Comparison of ENCODE assay signal across 19 cellular contexts in the genomic region with DNA sequence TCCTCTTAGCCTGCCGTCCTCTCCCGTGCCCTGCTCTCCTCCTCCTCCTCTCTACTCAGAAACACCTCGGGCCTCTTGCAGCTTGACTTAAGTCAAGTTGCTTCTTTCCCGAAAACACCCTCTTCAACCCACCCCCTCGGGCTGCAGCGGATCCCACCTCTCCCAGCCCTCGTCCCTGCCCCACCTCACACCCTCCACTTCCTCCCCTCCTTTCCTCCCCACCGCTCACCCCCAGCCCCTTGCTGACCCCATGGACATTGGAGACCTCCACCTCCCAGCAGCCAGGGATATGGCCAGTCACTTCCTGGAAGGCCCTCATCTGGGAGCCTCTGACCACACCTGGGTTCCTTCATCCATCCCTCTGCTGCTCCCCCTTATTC. TPM values are rescaled to one million over a fixed set of nuclear protein-coding genes. Genes with fewer than 3 reads are reported as not detected.
DNase-seq lines count a peak whose midpoint lies in the region; ATAC-seq, FAIRE-seq and TF ChIP-seq lines count a peak whose summit lies in the region.
"Had no signal": no experiment of that assay in that cellular context is flagged by ENCODE, and none has a peak within 500 bp of the region (broad histone marks: within the 10 kb centered on the region; RNA-seq: fewer than 3 reads in every experiment).

No MANE protein-coding gene starts in this region.

- H3K4me1 ChIP-seq in spleen (peaks cover 0 to 89% (median 44%) of the 10 kb centered on the region in 6 donors), MM.1S (ENCODE audit: low read length) (no peaks in the 10 kb centered on the region)

- H3F3A ChIP-seq in MM.1S (ENCODE audit: insufficient read depth, low read length), result no peaks in the 10 kb centered on the region

- no peaks in the 10 kb centered on the region for H3K9me3 ChIP-seq in spleen
- H3K9me3 ChIP-seq in MM.1S (replicated peaks; ENCODE audit: insufficient read depth, low read length), result no peaks in the 10 kb centered on the region
- H3K9me3 ChIP-seq: Peyer's patch, thoracic aorta had no signal

- no peak for TF ChIP-seq POLR2A in GM12891 (IDR thresholded peaks at IDR 0.05; ENCODE audit: low read depth, low read length)
- TF ChIP-seq POLR2A in spleen (IDR thresholded peaks at IDR 0.05), result no peak

- H3K4me3 Mint-ChIP-seq in activated CD8-positive, alpha-beta memory T cell treated with anti-CD3 and anti-CD28 coated beads, Interleukin-2, amount 10 ng/mL, durations not matched to agents 7 days and 5 days, result no peak overlapping the region
- no peak overlapping the region for H3K4me3 Mint-ChIP-seq in activated naive CD8-positive, alpha-beta T cell treated with anti-CD3 and anti-CD28 coated beads, Interleukin-2, amount 50 U/mL, for 24 hours

- no peaks in the 10 kb centered on the region for H3K36me3 Mint-ChIP-seq in activated CD8-positive, alpha-beta memory T cell treated with anti-CD3 and anti-CD28 coated beads, Interleukin-2, amount 10 ng/mL, durations not matched to agents 7 days and 5 days
- no peaks in the 10 kb centered on the region for H3K36me3 Mint-ChIP-seq in activated naive CD8-positive, alpha-beta T cell treated with anti-CD3 and anti-CD28 coated beads, Interleukin-2, amount 50 U/mL, for 24 hours (ENCODE audit: low read depth)
- H3K36me3 Mint-ChIP-seq: IgD-negative memory B cell had no signal

- peaks cover 57% of the 10 kb centered on the region for H3K4me1 Mint-ChIP-seq in activated CD8-positive, alpha-beta memory T cell treated with anti-CD3 and anti-CD28 coated beads, Interleukin-2, amount 10 ng/mL, durations not matched to agents 7 days and 5 days
- H3K4me1 Mint-ChIP-seq in activated naive CD8-positive, alpha-beta T cell treated with anti-CD3 and anti-CD28 coated beads, Interleukin-2, amount 50 U/mL, for 24 hours, result peaks cover 63% of the 10 kb centered on the region

- intact Hi-C loops in spleen (cut with DNase I; ENCODE audit: low total_unique reads), result loop anchor here (5.0 kb wide), 1 partner anchor 38 kb away; no protein-coding TSS in a partner anchor

- H3K9me3 Mint-ChIP-seq in activated CD8-positive, alpha-beta memory T cell treated with anti-CD3 and anti-CD28 coated beads, Interleukin-2, amount 10 ng/mL, durations not matched to agents 7 days and 5 days (ENCODE audit: low read depth), result no peaks in the 10 kb centered on the region
- H3K9me3 Mint-ChIP-seq in activated naive CD8-positive, alpha-beta T cell treated with anti-CD3 and anti-CD28 coated beads, Interleukin-2, amount 50 U/mL, for 24 hours, result no peaks in the 10 kb centered on the region
- H3K9me3 Mint-ChIP-seq: activated B cell treated with CpG ODN at 0.5 μM for 24 hours, IgD-negative memory B cell had no signal

- 67 to 83% (median 74%) methylated on average over 8 of the region's 8 CpGs for WGBS in spleen, 5 donors

- H3K79me2 ChIP-seq in MM.1S (ENCODE audit: low read length), result no peaks in the 10 kb centered on the region

- no peak overlapping the region for H3K4me3 ChIP-seq in spleen
- H3K4me3 ChIP-seq in MM.1S (ENCODE audit: low read length), result no peak overlapping the region
- H3K4me3 ChIP-seq: GM12878, GM23248, Peyer's patch, thoracic aorta had no signal

- H3K9me2 ChIP-seq in MM.1S (replicated peaks; ENCODE audit: insufficient read depth, low read length), result no peaks in the 10 kb centered on the region

- no peaks in the 10 kb centered on the region for H3K27me3 ChIP-seq in spleen (replicated peaks in 1 of 7)
- 0 out of 2 replicates have a peak, but pooled peaks cover 11% of the 10 kb centered on the region for H3K27me3 ChIP-seq in MM.1S (replicated peaks; ENCODE audit: insufficient read depth, low read length)
- H3K27me3 ChIP-seq: Peyer's patch had no signal

- H2AFZ ChIP-seq in MM.1S (ENCODE audit: low read length), result no peak overlapping the region

- H3K36me3 ChIP-seq in spleen (no peaks in the 10 kb centered on the region), MM.1S (replicated peaks; ENCODE audit: insufficient read depth, low read length) (no peaks in the 10 kb centered on the region)
- H3K36me3 ChIP-seq: Peyer's patch, thoracic aorta had no signal

- H3K27me3 Mint-ChIP-seq in activated CD8-positive, alpha-beta memory T cell treated with anti-CD3 and anti-CD28 coated beads, Interleukin-2, amount 10 ng/mL, durations not matched to agents 7 days and 5 days, result peaks cover 2% of the 10 kb centered on the region
- H3K27me3 Mint-ChIP-seq in activated naive CD8-positive, alpha-beta T cell treated with anti-CD3 and anti-CD28 coated beads, Interleukin-2, amount 50 U/mL, for 24 hours, result peaks cover 3% of the 10 kb centered on the region
- H3K27me3 Mint-ChIP-seq: activated B cell treated with CpG ODN at 0.5 μM for 24 hours, IgD-negative memory B cell had no signal

- H3K4me2 ChIP-seq in MM.1S (ENCODE audit: low read depth, low read length), result no peak overlapping the region

- peak overlapping the region; percentile 75 for H3K27ac Mint-ChIP-seq in activated CD8-positive, alpha-beta memory T cell treated with anti-CD3 and anti-CD28 coated beads, Interleukin-2, amount 10 ng/mL, durations not matched to agents 7 days and 5 days
- H3K27ac Mint-ChIP-seq in activated naive CD8-positive, alpha-beta T cell treated with anti-CD3 and anti-CD28 coated beads, Interleukin-2, amount 50 U/mL, for 24 hours, result peak overlapping the region; percentile 24

- no peaks in the 10 kb centered on the region for H4K20me1 ChIP-seq in MM.1S (ENCODE audit: insufficient read depth, low read length)

- CTCF ChIA-PET in activated CD8-positive, alpha-beta memory T cell treated with anti-CD3 and anti-CD28 coated beads, Interleukin-2, amount 10 ng/mL, durations not matched to agents 7 days and 5 days (lab: Charles Lee), result interaction anchor here (1.0 to 4.8 kb wide), 10 partner anchors 8 to 42 kb away, joined by 3 to 27 read pairs (median 3); partner anchors contain the start of genes CYTH4 and RAC2

- FAIRE-seq in GM12891 (lab: Jason Lieb, UNC), result peak; percentile 58

- H3K27ac ChIP-seq in spleen (peak overlapping the region in 3 of 8 donors; percentile 51 to 71 (median 63)), MM.1S (ENCODE audit: low read length) (no peak overlapping the region)
- H3K27ac ChIP-seq: GM23248, thoracic aorta had no signal

- DNase-seq in activated CD8-positive, alpha-beta memory T cell treated with anti-CD3 and anti-CD28 coated beads, Interleukin-2, amount 10 ng/mL, durations not matched to agents 7 days and 5 days, result no peak
- no peak for DNase-seq in activated CD8-positive, alpha-beta memory T cell treated with anti-CD3 and anti-CD28 coated beads, Interleukin-2, amount 50 U/mL, for 4 hours
- DNase-seq in GM12891 (ENCODE audit: insufficient read length, low spot score) (no peak), spleen (peak; percentile 70), NCI-H345 (lab: John Stamatoyannopoulos, UW) (no peak), MM.1S (no peak), AG08395 (ENCODE audit: low spot score) (no peak)
- DNase-seq in activated naive CD8-positive, alpha-beta T cell treated with anti-CD3 and anti-CD28 coated beads, Interleukin-2, amount 50 U/mL, for 24 hours, result no peak
- DNase-seq: activated B cell treated with CpG ODN at 0.5 μM for 24 hours; central memory CD4-positive, alpha-beta T cell; DMS53; NCI-H187; T1000 had no signal

- no peak overlapping the region for H3K9ac ChIP-seq in MM.1S (ENCODE audit: low read length)

- no peak for TF ChIP-seq CTCF in spleen (IDR thresholded peaks at IDR 0.05 in 8 of 11, conservative IDR thresholded peaks at IDR 0.05 in 3 of 11)
- TF ChIP-seq CTCF in MM.1S (IDR thresholded peaks at IDR 0.05; ENCODE audit: low read length), result no peak

- ATAC-seq in activated CD8-positive, alpha-beta memory T cell treated with anti-CD3 and anti-CD28 coated beads, Interleukin-2, amount 10 ng/mL, durations not matched to agents 7 days and 5 days, result peak; percentile 41
- ATAC-seq in activated naive CD8-positive, alpha-beta T cell treated with anti-CD3 and anti-CD28 coated beads, Interleukin-2, amount 50 U/mL, for 24 hours, result no peak

TF ChIP-seq in GM12891, 5 proteins besides CTCF, POLR2A, EP300 and RAD21:
- TF ChIP-seq SPI1 (IDR thresholded peaks at IDR 0.05; ENCODE audit: low read depth, low read length), result no peak
- TF ChIP-seq POU2F2 (IDR thresholded peaks at IDR 0.05; ENCODE audit: low read depth, low read length), result no peak
- no peak for TF ChIP-seq TAF1 (IDR thresholded peaks at IDR 0.05; ENCODE audit: low read depth, low read length)
- no peak for TF ChIP-seq POLR2AphosphoS5 (IDR thresholded peaks at IDR 0.05; ENCODE audit: low read depth, low read length)
- TF ChIP-seq PAX5 (IDR thresholded peaks at IDR 0.05; ENCODE audit: insufficient read depth, low read length, severe bottlenecking), result no peak

RNA-seq across cellular contexts. Expression of gene CYTH4, which starts 8.5 kb away (rescaled TPM):
- total RNA-seq in activated CD8-positive, alpha-beta memory T cell treated with anti-CD3 and anti-CD28 coated beads, Interleukin-2, amount 10 ng/mL, durations not matched to agents 7 days and 5 days, result 100 to 1,000 TPM in 1 of 2 experiments, 10 to 100 TPM in 1; 97.8 to 123 TPM
- polyA plus RNA-seq in GM12891 (2012; ENCODE audit: low read depth, missing spikeins), result 12.4 TPM
- total RNA-seq in spleen, result 100 to 1,000 TPM in 6 of 7 donors, 10 to 100 TPM in 1; 97.5 to 238 (median 118) TPM
- polyA plus RNA-seq in spleen, result 10 to 100 TPM; 35.3 to 58.1 (median 53.6) TPM
- total RNA-seq: GM23248, renal cortical epithelial cell had no signal
- polyA plus RNA-seq: GM23248 had no signal

RNA-seq across cellular contexts. Expression of gene RAC2, which starts 29.8 kb away (rescaled TPM):
- 100 to 1,000 TPM; 834 to 907 TPM for total RNA-seq in activated CD8-positive, alpha-beta memory T cell treated with anti-CD3 and anti-CD28 coated beads, Interleukin-2, amount 10 ng/mL, durations not matched to agents 7 days and 5 days
- polyA plus RNA-seq in GM12891 (2012; ENCODE audit: low read depth, missing spikeins), result 448 TPM
- total RNA-seq in spleen, result 100 to 1,000 TPM; 270 to 493 (median 363) TPM
- 100 to 1,000 TPM; 389 to 421 (median 410) TPM for polyA plus RNA-seq in spleen
